Comparison of ENCODE assay signal across 2 cellular contexts in the genomic region with DNA sequence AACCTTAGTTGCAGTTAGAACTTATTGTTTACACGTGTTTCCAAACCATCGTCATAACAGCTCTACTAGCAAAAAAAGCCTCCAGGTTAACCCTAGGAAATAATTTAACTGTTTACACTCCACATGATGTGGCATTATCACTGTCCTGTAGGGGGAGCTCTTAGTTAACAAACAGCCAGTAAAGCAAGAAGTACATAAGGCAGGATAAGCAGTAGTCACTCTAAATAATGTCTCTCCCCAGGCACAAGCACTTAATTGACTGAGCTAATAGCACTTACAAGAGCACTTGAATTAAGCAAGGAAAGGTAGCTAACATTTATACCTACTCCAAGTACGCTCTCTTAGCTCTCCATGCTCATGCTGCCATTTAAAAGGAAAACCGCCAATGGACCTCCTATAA.
TF ChIP-seq lines count a peak whose summit lies in the region.

No MANE protein-coding gene starts in this region.

TF ChIP-seq in K562, 482 proteins besides CTCF, POLR2A, EP300 and RAD21:
- TF ChIP-seq RBM25 (IDR thresholded peaks at IDR 0.05; ENCODE audit: low read depth, low read length, severe bottlenecking) (peak; percentile 85), SMARCA5 (IDR thresholded peaks at IDR 0.05) (peak; percentile 85), KDM1A (IDR thresholded peaks at IDR 0.05) (peak in 1 of 2 experiments; percentile 76; a peak in 2 of 4 replicates), BCOR (IDR thresholded peaks at IDR 0.05) (peak; percentile 95), PHF20 (IDR thresholded peaks at IDR 0.05; ENCODE audit: partially characterized antibody) (peak; percentile 20), HDAC2 (IDR thresholded peaks at IDR 0.05) (0 out of 2 replicates have a peak, but pooled peaks have one; percentile 20)
TF ChIP-seq in K562: peak in this region for 6; not testable (repeated sequence) for 476.

TF ChIP-seq in HepG2, 621 proteins besides CTCF, POLR2A, EP300 and RAD21:
- TF ChIP-seq ZNF652 (CRISPR knock-in tag; IDR thresholded peaks at IDR 0.05; ENCODE audit: borderline replicate concordance, low read depth) (peak; percentile 83), ADNP (CRISPR knock-in tag; IDR thresholded peaks at IDR 0.05) (0 out of 2 replicates have a peak, but pooled peaks have one; percentile 18), STAG1 (CRISPR knock-in tag; IDR thresholded peaks at IDR 0.05) (peak; percentile 39)
TF ChIP-seq in HepG2: peak in this region for 3; not testable (repeated sequence) for 618.
